In genomic region chr11:46369458-46370152, GRCh38 we compare ENCODE assay signal across 8 cellular contexts. TPM values are rescaled to one million over a fixed set of nuclear protein-coding genes. Genes with fewer than 3 reads are reported as not detected.
DNase-seq lines count a peak whose midpoint lies in the region; ATAC-seq and TF ChIP-seq lines count a peak whose summit lies in the region.

No MANE protein-coding gene starts in this region.

- no peak overlapping the region for H3K4me2 ChIP-seq in neural cell (ENCODE audit: low read length)

- H3K9me3 ChIP-seq in HAP-1, result no peaks in the 10 kb centered on the region
- no peaks in the 10 kb centered on the region for H3K9me3 ChIP-seq in neural cell (ENCODE audit: low read length)

- TF ChIP-seq RAD21 in neural cell (conservative IDR thresholded peaks at IDR 0.05), result peak; percentile 70

- no peak overlapping the region for H3K27ac ChIP-seq in neural cell (ENCODE audit: low read length)

- H3K36me3 ChIP-seq in HAP-1 (replicated peaks) (peaks cover 24% of the 10 kb centered on the region), neural cell (ENCODE audit: insufficient read depth, low read length) (no peaks in the 10 kb centered on the region)

- no peak overlapping the region for H3K4me3 ChIP-seq in HAP-1
- H3K4me3 ChIP-seq in epithelial cell of esophagus (ENCODE audit: low read length), result no peak overlapping the region
- no peak overlapping the region for H3K4me3 ChIP-seq in neural cell (ENCODE audit: low read length)

- no peaks in the 10 kb centered on the region for H4K20me1 ChIP-seq in neural cell (ENCODE audit: insufficient read depth)

- TF ChIP-seq CTCF in epithelial cell of esophagus (IDR thresholded peaks at IDR 0.05; ENCODE audit: insufficient read depth, low read depth, low read length, missing control alignments) (peak; percentile 85), neural cell (IDR thresholded peaks at IDR 0.05; ENCODE audit: poor library complexity, severe bottlenecking) (peak; percentile 78)

- TF ChIP-seq EP300 in neural cell (conservative IDR thresholded peaks at IDR 0.05; ENCODE audit: poor library complexity, severe bottlenecking), result no peak

- H2AFZ ChIP-seq in neural cell (ENCODE audit: low read depth, low read length), result no peak overlapping the region

- DNase-seq in EL (peak; percentile 91), HAP-1 (ENCODE audit: low spot score in 2 of 2) (peak; percentile 64 to 84), NCI-H2171 (lab: John Stamatoyannopoulos, UW) (peak; percentile 30), epithelial cell of esophagus (ENCODE audit: low read depth) (peak; percentile 65), NCI-H774 (lab: John Stamatoyannopoulos, UW) (no peak)
- DNase-seq in activated CD4-positive, alpha-beta T cell treated with anti-CD3 and anti-CD28 coated beads, Interleukin-2, amount 50 U/mL, for 48 hours, result peak; percentile 61 to 71

- in situ Hi-C loops in HAP-1 (cut with MboI; ENCODE audit: low sequenced_read_pairs), result no loop called here

- H3K27me3 ChIP-seq in HAP-1 (ENCODE audit: low read depth), result no peaks in the 10 kb centered on the region
- no peaks in the 10 kb centered on the region for H3K27me3 ChIP-seq in neural cell (ENCODE audit: insufficient read depth, low read depth, low read length)

- no peaks in the 10 kb centered on the region for H3K9me2 ChIP-seq in neural cell (ENCODE audit: insufficient read depth, low read length)

- 0 out of 2 replicates have a peak, but pooled peaks cover 3% of the 10 kb centered on the region for H3K4me1 ChIP-seq in HAP-1

- no peaks in the 10 kb centered on the region for H3F3A ChIP-seq in neural cell (ENCODE audit: insufficient read depth, low read length, poor library complexity, severe bottlenecking)

- H3K9ac ChIP-seq in neural cell (ENCODE audit: low read length), result no peak overlapping the region

- no peaks in the 10 kb centered on the region for H3K79me2 ChIP-seq in neural cell (replicated peaks; ENCODE audit: insufficient read depth, low read length)

- no peak for ATAC-seq in HG03108 (IDR thresholded peaks at IDR 0.05; ENCODE audit: unreplicated experiment)

TF ChIP-seq in neural cell, 6 proteins besides CTCF, POLR2A, EP300 and RAD21:
- TF ChIP-seq REST (IDR thresholded peaks at IDR 0.05; ENCODE audit: borderline replicate concordance) (no peak), EZH2 (IDR thresholded peaks at IDR 0.05; ENCODE audit: borderline replicate concordance, insufficient read depth, low read length, poor library complexity, severe bottlenecking) (no peak), SMC3 (conservative IDR thresholded peaks at IDR 0.05; ENCODE audit: poor library complexity) (peak; percentile 79), TAF1 (IDR thresholded peaks at IDR 0.05; ENCODE audit: low read depth) (no peak), POLR2AphosphoS5 (IDR thresholded peaks at IDR 0.05) (no peak), MXI1 (conservative IDR thresholded peaks at IDR 0.05; ENCODE audit: poor library complexity, severe bottlenecking) (peak; percentile 32)
TF ChIP-seq in neural cell: peak in this region for 2.

RNA-seq across cellular contexts. Expression of gene MDK, which starts 11.9 kb away (rescaled TPM):
- polyA plus RNA-seq in neural cell, result 90.3 and 120 TPM in 2 replicates
- polyA minus RNA-seq in neural cell, result 34.3 and 38.1 TPM in 2 replicates

RNA-seq across cellular contexts. Expression of gene CHRM4, which starts 22.0 kb away (rescaled TPM):
- polyA plus RNA-seq in neural cell, result 8.2 and 11.6 TPM in 2 replicates
- 18.4 and 24.1 TPM in 2 replicates for polyA minus RNA-seq in neural cell

RNA-seq across cellular contexts. Expression of gene DGKZ, which starts 22.3 kb away (rescaled TPM):
- polyA plus RNA-seq in neural cell, result 55.7 and 91.0 TPM in 2 replicates
- polyA minus RNA-seq in neural cell, result 62.5 and 66.7 TPM in 2 replicates
